Comparison of ENCODE assay signal across 8 cellular contexts in the genomic region with DNA sequence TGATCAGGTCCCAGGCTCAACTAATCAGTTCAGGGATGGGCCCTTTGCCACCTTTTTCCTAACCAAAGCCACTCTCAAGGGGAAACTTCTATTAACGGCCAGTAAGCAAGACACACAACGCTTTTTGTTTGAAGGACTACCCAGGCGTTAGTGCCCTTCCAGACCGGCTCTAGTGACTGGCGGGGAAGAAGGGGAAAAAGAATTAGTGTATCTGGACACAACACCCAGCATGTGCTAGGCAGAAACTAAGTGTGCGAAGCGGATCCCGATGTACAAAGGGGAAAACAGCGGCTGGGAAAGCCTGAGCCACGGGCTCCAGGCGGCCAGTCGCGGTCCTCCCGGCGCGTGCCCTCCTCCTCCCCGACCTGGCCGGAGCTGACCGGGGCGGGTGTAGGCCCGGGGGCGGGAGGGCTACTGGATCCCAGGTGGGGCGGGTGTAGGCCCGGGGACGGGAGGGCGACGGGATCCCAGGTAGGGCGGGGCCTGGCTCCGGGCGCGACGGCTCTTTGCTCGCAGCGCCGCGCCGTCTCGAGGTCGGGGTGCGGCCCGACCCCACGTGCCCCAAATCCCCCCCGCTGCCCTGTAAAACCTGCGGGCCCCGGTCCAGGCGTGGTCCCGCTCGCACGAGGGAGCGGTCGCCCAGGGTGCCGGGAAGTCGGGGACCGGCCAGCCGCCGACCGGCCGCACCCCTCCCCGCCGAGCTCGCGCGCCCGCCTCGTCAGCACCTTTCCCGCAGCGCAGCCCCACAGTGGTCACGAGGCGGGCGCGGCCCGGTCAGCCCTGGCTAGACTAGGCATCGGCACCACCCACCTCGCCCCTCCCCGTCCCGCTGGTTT. TPM values are rescaled to one million over a fixed set of nuclear protein-coding genes. Genes with fewer than 3 reads are reported as not detected.
DNase-seq lines count a peak whose midpoint lies in the region; ATAC-seq and TF ChIP-seq lines count a peak whose summit lies in the region.

No MANE protein-coding gene starts in this region.

- peaks cover 0 to 24% of the 10 kb centered on the region in 2 donors for H3K4me1 ChIP-seq in right atrium auricular region

- H3K27ac ChIP-seq in adipose tissue (ENCODE audit: low read depth, low read length) (peak overlapping the region; percentile 99), right atrium auricular region (peak overlapping the region; percentile 99 to 100)

- DNase-seq in ACHN (peak; percentile 63), NCI-H526 (lab: John Stamatoyannopoulos, UW) (peak; percentile 78 to 81), right atrium auricular region (ENCODE audit: low spot score) (no peak), sciatic nerve (ENCODE audit: low spot score) (no peak), middle frontal gyrus (ENCODE audit: extremely low spot score, low spot score) (no peak)

- H3K4me3 ChIP-seq in right atrium auricular region = peak overlapping the region; percentile 54 to 72

- 1% methylated on average over 48 to 76 of the region's 76 CpGs for WGBS in adipose tissue, 3 donors

- in situ Hi-C loops in ACHN (cut with HindIII; ENCODE audit: low pct_ligation_motif_present, low pct_unique_long_range_greater_than_20kb, low sequenced_read_pairs) = no loop called here

- intact Hi-C loops in sciatic nerve (cut with DNase I) = loop anchor here (5.0 kb wide), 2 partner anchors 55 to 230 kb away; partner anchors contain the start of gene PCBP1

- ATAC-seq in GM18498 (IDR thresholded peaks at IDR 0.05; ENCODE audit: unreplicated experiment) = peak; percentile 54
- peak; percentile 36 for ATAC-seq in HG02884 (IDR thresholded peaks at IDR 0.05; ENCODE audit: unreplicated experiment)
- ATAC-seq in sciatic nerve = peak; percentile 44

- no peaks in the 10 kb centered on the region for H3K9me3 ChIP-seq in right atrium auricular region

- no peaks in the 10 kb centered on the region for H3K27me3 ChIP-seq in right atrium auricular region

- no peak for TF ChIP-seq CTCF in right atrium auricular region (IDR thresholded peaks at IDR 0.05)

- no peaks in the 10 kb centered on the region for H3K36me3 ChIP-seq in right atrium auricular region

RNA-seq across cellular contexts. Expression of gene C2orf42, which starts 48.8 kb away (rescaled TPM):
- 10 to 100 TPM in 1 of 3 donors, 1 to 10 TPM in 2; 5.4 to 14.2 (median 5.6) TPM for polyA plus RNA-seq in adipose tissue
- total RNA-seq in right atrium auricular region = 1 to 10 TPM; 9.6 to 9.9 TPM
- 24.4 TPM for total RNA-seq in sciatic nerve

RNA-seq across cellular contexts. Expression of gene PCBP1, which starts 54.7 kb away (rescaled TPM):
- 100 to 1,000 TPM; 233 to 396 (median 326) TPM for polyA plus RNA-seq in adipose tissue
- total RNA-seq in right atrium auricular region (100 to 1,000 TPM; 121 to 147 TPM), sciatic nerve (285 TPM)

Comparison
In these comparisons a context has a peak if more than half of its experiments do, and no peak if none do; other contexts are left out.
1. DNase-seq: peak in ACHN (single experiment) and NCI-H526 (2 of 2); none in right atrium auricular region (single experiment), sciatic nerve (single experiment) and middle frontal gyrus (single experiment).
2. Peak in every context shown above with its lines, with median percentiles within 50 percentile points of each other: ATAC-seq.